In the genomic region with DNA sequence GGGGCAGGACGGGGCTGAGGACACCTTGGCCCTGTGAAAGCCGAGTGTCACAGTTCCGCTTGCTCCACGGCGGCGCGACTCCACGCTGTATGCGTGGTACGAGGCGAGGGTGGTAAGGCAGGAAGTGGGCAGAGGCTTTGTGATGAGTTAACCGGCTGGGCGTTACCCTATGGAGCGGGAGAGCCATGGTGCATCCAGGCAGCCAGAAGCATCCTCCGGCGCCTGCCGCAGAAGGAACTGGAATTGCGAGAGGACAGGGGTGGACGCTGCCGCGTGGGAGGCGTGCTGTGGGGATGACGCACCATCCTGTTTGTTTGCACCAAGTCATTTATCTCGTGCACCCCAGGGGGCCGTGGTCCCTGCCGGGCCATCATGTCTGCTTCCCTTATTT, we compare ENCODE assay signal across 22 cellular contexts.
DNase-seq lines count a peak whose midpoint lies in the region; ATAC-seq and TF ChIP-seq lines count a peak whose summit lies in the region.
"Had no signal": no experiment of that assay in that cellular context is flagged by ENCODE, and none has a peak within 500 bp of the region (broad histone marks: within the 10 kb centered on the region; RNA-seq: fewer than 3 reads in every experiment).

No MANE protein-coding gene starts in this region.

- peak overlapping the region; percentile 66 for H2BK15ac ChIP-seq in neuronal stem cell (ENCODE audit: low read length)

- no TSS peak for BruUV-seq in A673 (replicated peaks; lab: Mats Ljungman, UMichigan)

- no peak for ATAC-seq in GM19397 (IDR thresholded peaks at IDR 0.05; ENCODE audit: unreplicated experiment)
- ATAC-seq: GM23338 had no signal

- H3K4me2 ChIP-seq in neuronal stem cell (ENCODE audit: insufficient read depth, low read length, poor library complexity, severe bottlenecking): no peak overlapping the region
- H3K4me2 ChIP-seq: GM23338, SK-N-SH had no signal

- H3K27me3 ChIP-seq in A673 (replicated peaks; ENCODE audit: insufficient read depth, low read depth, low read length, poor library complexity) (no peaks in the 10 kb centered on the region), neuronal stem cell (ENCODE audit: control insufficient read depth in 3 of 3, insufficient read depth in 3 of 3, low read depth in 1 of 3, low read length in 3 of 3) (no peaks in the 10 kb centered on the region)

- no peak overlapping the region for H3K9ac ChIP-seq in neuronal stem cell (ENCODE audit: low read depth, low read length, poor library complexity)
- H3K9ac ChIP-seq: SK-N-SH had no signal

- no peak overlapping the region for H3K4me3 ChIP-seq in A673 (ENCODE audit: low read depth, low read length, poor library complexity, severe bottlenecking)
- H3K4me3 ChIP-seq in HEK293 (ENCODE audit: low read depth, low read length): no peak overlapping the region
- H3K4me3 ChIP-seq in neuronal stem cell (ENCODE audit: low read length in 2 of 2): no peak overlapping the region
- H3K4me3 ChIP-seq: GM23338 had no signal

- peak; percentile 57 for DNase-seq in A673 (ENCODE audit: low spot score)
- peak; percentile 38 for DNase-seq in iPS-NIHi7 (ENCODE audit: extremely low spot score)
- no peak for DNase-seq in neuronal stem cell (ENCODE audit: low spot score)
- DNase-seq in NCI-H345 treated with DMSO at 0.1 percent for 48 hours (lab: John Stamatoyannopoulos, UW; ENCODE audit: unreplicated experiment): no peak
- no peak for DNase-seq in head of caudate nucleus
- DNase-seq: 8988T, DMS53, H9, HFFc6, Karpas-422, NCI-H1092 treated with DMSO at 0.1 percent for 48 hours, NCI-H1436, NCI-H187, NCI-H2081 treated with DMSO at 0.1 percent for 48 hours, NCI-H2171 treated with DMSO at 0.1 percent for 48 hours, NCI-H345, NCI-H524, NCI-H774, SK-N-SH had no signal

- H3K23ac ChIP-seq in neuronal stem cell (ENCODE audit: low read depth, low read length, poor library complexity): peak overlapping the region; percentile 52

- no CpG with 5 or more reads among the region's 26 CpGs for WGBS in neuronal stem cell (ENCODE audit: extremely low coverage in 2 of 2, insufficient read length in 2 of 2, insufficient replicate concordance in 1 of 2), 2 donors

- no peak overlapping the region for H4K91ac ChIP-seq in neuronal stem cell (ENCODE audit: low read depth, low read length, poor library complexity)

- peak overlapping the region; percentile 48 for H2BK12ac ChIP-seq in neuronal stem cell (ENCODE audit: low read length)

- H4K8ac ChIP-seq in neuronal stem cell (ENCODE audit: low read depth, low read length): peak overlapping the region; percentile 77

- no peak overlapping the region for H3K27ac ChIP-seq in A673 (ENCODE audit: low read depth, low read length, poor library complexity, severe bottlenecking)
- no peak overlapping the region for H3K27ac ChIP-seq in HEK293 (ENCODE audit: extremely low read depth, low read depth, low read length)
- no peak overlapping the region for H3K27ac ChIP-seq in neuronal stem cell (replicated peaks; ENCODE audit: low read length)

- intact Hi-C loops in A673 (cut with micrococcal nuclease; ENCODE audit: unreplicated experiment): no loop called here
- intact Hi-C loops in head of caudate nucleus (cut with DNase I): no loop called here

- no peak overlapping the region for H3K4ac ChIP-seq in neuronal stem cell (ENCODE audit: low read length)

- H3K4me1 ChIP-seq in A673 (ENCODE audit: insufficient read depth, low read length, poor library complexity, severe bottlenecking): peaks cover 8% of the 10 kb centered on the region
- no peaks in the 10 kb centered on the region for H3K4me1 ChIP-seq in HEK293 (ENCODE audit: control insufficient read depth, insufficient read depth, low read length)
- peaks cover 0 to 4% of the 10 kb centered on the region in 2 donors for H3K4me1 ChIP-seq in neuronal stem cell (ENCODE audit: control insufficient read depth in 2 of 2, insufficient read depth in 1 of 2, low read depth in 1 of 2, low read length in 2 of 2)

- H3K79me1 ChIP-seq in neuronal stem cell (ENCODE audit: low read depth, low read length): no peaks in the 10 kb centered on the region

- CTCF ChIA-PET in A673 (lab: Charles Lee) (no interaction called here), HEK293 (lab: Yijun Ruan, JAX) (no interaction called here)

- no peak overlapping the region for H2BK120ac ChIP-seq in neuronal stem cell (ENCODE audit: low read depth, low read length)

- peak overlapping the region; percentile 78 for H3K18ac ChIP-seq in neuronal stem cell (ENCODE audit: low read length)

- no peak overlapping the region for H2BK5ac ChIP-seq in neuronal stem cell (ENCODE audit: low read length)

- H3K36me3 ChIP-seq in A673 (ENCODE audit: insufficient read depth, low read length, poor library complexity, severe bottlenecking) (no peaks in the 10 kb centered on the region), HEK293 (ENCODE audit: control insufficient read depth in 2 of 2, insufficient read depth in 1 of 2, low read length in 2 of 2) (no peaks in the 10 kb centered on the region), neuronal stem cell (replicated peaks in 1 of 2; ENCODE audit: control insufficient read depth in 2 of 2, insufficient read depth in 2 of 2, low read length in 2 of 2) (no peaks in the 10 kb centered on the region)

- peak overlapping the region; percentile 70 for H2AK5ac ChIP-seq in neuronal stem cell (ENCODE audit: low read depth, low read length)

- H3K14ac ChIP-seq in neuronal stem cell (ENCODE audit: low read length): no peak overlapping the region

- POLR2A ChIA-PET in A673 (lab: Charles Lee; ENCODE audit: low non-redundant PET) (no interaction called here), HEK293 (lab: Yijun Ruan, JAX) (no interaction called here)

- no peak for TF ChIP-seq CTCF in A673 (conservative IDR thresholded peaks at IDR 0.05; ENCODE audit: low read depth, low read length)
- no peak for TF ChIP-seq CTCF in HEK293 (tag by site-specific recombination; IDR thresholded peaks at IDR 0.05)

- H2AFZ ChIP-seq in neuronal stem cell (ENCODE audit: low read length): no peak overlapping the region
- H2AFZ ChIP-seq: GM23338 had no signal

- H3K9me3 ChIP-seq in A673 (ENCODE audit: low read depth, low read length, poor library complexity, severe bottlenecking) (no peaks in the 10 kb centered on the region), HEK293 (ENCODE audit: control insufficient read depth, insufficient read depth, low read depth, low read length) (no peaks in the 10 kb centered on the region), neuronal stem cell (replicated peaks in 1 of 2; ENCODE audit: control insufficient read depth in 2 of 2, insufficient read depth in 1 of 2, low read depth in 1 of 2, low read length in 2 of 2) (peaks cover 0 to 3% of the 10 kb centered on the region in 2 donors)
- H3K9me3 ChIP-seq: SK-N-SH had no signal

TF ChIP-seq in HEK293, 187 proteins besides CTCF, POLR2A, EP300 and RAD21:
- TF ChIP-seq ZFHX2 (tag by site-specific recombination; conservative IDR thresholded peaks at IDR 0.05) (peak; percentile 90), GLIS1 (tag by site-specific recombination; IDR thresholded peaks at IDR 0.05) (peak; percentile 67; the same call in 1 of the 2 replicates), EGR2 (tag by site-specific recombination; IDR thresholded peaks at IDR 0.05; ENCODE audit: low read depth) (peak; percentile 81), ZNF423 (tag by site-specific recombination; IDR thresholded peaks at IDR 0.05) (no peak), ZIC2 (tag by site-specific recombination; IDR thresholded peaks at IDR 0.05) (peak; percentile 68), ZNF114 (tag by site-specific recombination; IDR thresholded peaks at IDR 0.05) (no peak)
- TF ChIP-seq, protein P1, sequence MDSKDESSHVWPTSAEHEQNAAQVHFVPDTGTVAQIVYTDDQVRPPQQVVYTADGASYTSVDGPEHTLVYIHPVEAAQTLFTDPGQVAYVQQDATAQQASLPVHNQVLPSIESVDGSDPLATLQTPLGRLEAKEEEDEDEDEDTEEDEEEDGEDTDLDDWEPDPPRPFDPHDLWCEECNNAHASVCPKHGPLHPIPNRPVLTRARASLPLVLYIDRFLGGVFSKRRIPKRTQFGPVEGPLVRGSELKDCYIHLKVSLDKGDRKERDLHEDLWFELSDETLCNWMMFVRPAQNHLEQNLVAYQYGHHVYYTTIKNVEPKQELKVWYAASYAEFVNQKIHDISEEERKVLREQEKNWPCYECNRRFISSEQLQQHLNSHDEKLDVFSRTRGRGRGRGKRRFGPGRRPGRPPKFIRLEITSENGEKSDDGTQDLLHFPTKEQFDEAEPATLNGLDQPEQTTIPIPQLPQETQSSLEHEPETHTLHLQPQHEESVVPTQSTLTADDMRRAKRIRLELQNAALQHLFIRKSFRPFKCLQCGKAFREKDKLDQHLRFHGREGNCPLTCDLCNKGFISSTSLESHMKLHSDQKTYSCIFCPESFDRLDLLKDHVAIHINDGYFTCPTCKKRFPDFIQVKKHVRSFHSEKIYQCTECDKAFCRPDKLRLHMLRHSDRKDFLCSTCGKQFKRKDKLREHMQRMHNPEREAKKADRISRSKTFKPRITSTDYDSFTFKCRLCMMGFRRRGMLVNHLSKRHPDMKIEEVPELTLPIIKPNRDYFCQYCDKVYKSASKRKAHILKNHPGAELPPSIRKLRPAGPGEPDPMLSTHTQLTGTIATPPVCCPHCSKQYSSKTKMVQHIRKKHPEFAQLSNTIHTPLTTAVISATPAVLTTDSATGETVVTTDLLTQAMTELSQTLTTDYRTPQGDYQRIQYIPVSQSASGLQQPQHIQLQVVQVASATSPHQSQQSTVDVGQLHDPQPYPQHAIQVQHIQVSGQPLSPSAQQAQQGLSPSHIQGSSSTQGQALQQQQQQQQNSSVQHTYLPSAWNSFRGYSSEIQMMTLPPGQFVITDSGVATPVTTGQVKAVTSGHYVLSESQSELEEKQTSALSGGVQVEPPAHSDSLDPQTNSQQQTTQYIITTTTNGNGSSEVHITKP (tag by site-specific recombination; IDR thresholded peaks at IDR 0.05): 0 out of 2 replicates have a peak, but pooled peaks have one; percentile 11

Comparison
In these comparisons a context has a peak if more than half of its experiments do, and no peak if none do; other contexts are left out.
1. DNase-seq: peak in A673 (single experiment) and iPS-NIHi7 (single experiment); none in neuronal stem cell (single experiment), NCI-H345 treated with DMSO at 0.1 percent for 48 hours (single experiment) and head of caudate nucleus (0 of 42).